Comparison of ENCODE assay signal across 8 cellular contexts in genomic region chr4:165301833-165302232, GRCh38. TPM values are rescaled to one million over a fixed set of nuclear protein-coding genes. Genes with fewer than 3 reads are reported as not detected.
DNase-seq lines count a peak whose midpoint lies in the region; ATAC-seq and TF ChIP-seq lines count a peak whose summit lies in the region.

No MANE protein-coding gene starts in this region.

- H2AFZ ChIP-seq in PC-3 (ENCODE audit: low read length): no peak overlapping the region

- no peak overlapping the region for H3K9ac ChIP-seq in PC-3 (ENCODE audit: low read length)

- peak overlapping the region; percentile 71 for H3K27ac Mint-ChIP-seq in activated CD8-positive, alpha-beta memory T cell treated with anti-CD3 and anti-CD28 coated beads, Interleukin-2, amount 10 ng/mL, durations not matched to agents 7 days and 5 days

- H4K20me1 ChIP-seq in PC-3 (ENCODE audit: low read length): no peaks in the 10 kb centered on the region

- peak overlapping the region; percentile 51; the same call in 1 of the 2 replicates for H3K4me3 ChIP-seq in PC-3 (ENCODE audit: low read length)
- H3K4me3 ChIP-seq in fibroblast of villous mesenchyme (ENCODE audit: low read depth, low read length): peak overlapping the region; percentile 47

- POLR2A ChIA-PET in PC-3 (lab: Charles Lee; ENCODE audit: unreplicated experiment): no interaction called here
- POLR2A ChIA-PET in RWPE1 (lab: Yijun Ruan, JAX; ENCODE audit: low non-redundant PET): no interaction called here

- peak; percentile 76 for ATAC-seq in activated CD8-positive, alpha-beta memory T cell treated with anti-CD3 and anti-CD28 coated beads, Interleukin-2, amount 10 ng/mL, durations not matched to agents 7 days and 5 days
- peak; percentile 82 for ATAC-seq in HG02642 (IDR thresholded peaks at IDR 0.05; ENCODE audit: poor library complexity, unreplicated experiment)
- ATAC-seq in PC-3: no peak; the same call in 1 of the 2 replicates

- peaks cover 21% of the 10 kb centered on the region for H3K36me3 Mint-ChIP-seq in activated CD8-positive, alpha-beta memory T cell treated with anti-CD3 and anti-CD28 coated beads, Interleukin-2, amount 10 ng/mL, durations not matched to agents 7 days and 5 days

- H3K79me2 ChIP-seq in PC-3 (ENCODE audit: low read length): no peaks in the 10 kb centered on the region

- no peak for DNase-seq in activated CD8-positive, alpha-beta memory T cell treated with anti-CD3 and anti-CD28 coated beads, Interleukin-2, amount 10 ng/mL, durations not matched to agents 7 days and 5 days
- no peak for DNase-seq in activated CD8-positive, alpha-beta memory T cell treated with anti-CD3 and anti-CD28 coated beads for 24 hours
- no peak for DNase-seq in PC-3
- DNase-seq in fibroblast of villous mesenchyme (ENCODE audit: low read depth): peak; percentile 63
- no peak for DNase-seq in RWPE1 (ENCODE audit: low spot score)
- no peak for DNase-seq in stimulated activated CD4-positive, alpha-beta T cell treated with anti-CD3 and anti-CD28 coated beads, Interleukin-2, amount 100 ng/mL, for 24 hours
- DNase-seq in globus pallidus (ENCODE audit: low spot score): no peak

- intact Hi-C loops in PC-3 (cut with micrococcal nuclease): no loop called here

- H3K4me1 Mint-ChIP-seq in activated CD8-positive, alpha-beta memory T cell treated with anti-CD3 and anti-CD28 coated beads, Interleukin-2, amount 10 ng/mL, durations not matched to agents 7 days and 5 days: peaks cover 13% of the 10 kb centered on the region

- H3K4me1 ChIP-seq in PC-3 (ENCODE audit: insufficient read depth, low read length): no peaks in the 10 kb centered on the region

- no peaks in the 10 kb centered on the region for H3F3A ChIP-seq in PC-3 (ENCODE audit: low read length, unreplicated experiment)

- CTCF ChIA-PET in activated CD8-positive, alpha-beta memory T cell treated with anti-CD3 and anti-CD28 coated beads, Interleukin-2, amount 10 ng/mL, durations not matched to agents 7 days and 5 days (lab: Charles Lee): no interaction called here
- CTCF ChIA-PET in PC-3 (lab: Charles Lee): no interaction called here
- CTCF ChIA-PET in RWPE1 (lab: Yijun Ruan, JAX): no interaction called here

- peak overlapping the region; percentile 49 for H3K4me3 Mint-ChIP-seq in activated CD8-positive, alpha-beta memory T cell treated with anti-CD3 and anti-CD28 coated beads, Interleukin-2, amount 10 ng/mL, durations not matched to agents 7 days and 5 days

- H3K27me3 Mint-ChIP-seq in activated CD8-positive, alpha-beta memory T cell treated with anti-CD3 and anti-CD28 coated beads, Interleukin-2, amount 10 ng/mL, durations not matched to agents 7 days and 5 days: no peaks in the 10 kb centered on the region

- H3K9me3 Mint-ChIP-seq in activated CD8-positive, alpha-beta memory T cell treated with anti-CD3 and anti-CD28 coated beads, Interleukin-2, amount 10 ng/mL, durations not matched to agents 7 days and 5 days (ENCODE audit: low read depth): no peaks in the 10 kb centered on the region

- H3K27ac ChIP-seq in PC-3 (ENCODE audit: low read length) (no peak overlapping the region), RWPE1 (no peak overlapping the region)

- no peaks in the 10 kb centered on the region; the same call in 1 of the 2 replicates for H3K36me3 ChIP-seq in PC-3 (ENCODE audit: low read depth, low read length)

- no peaks in the 10 kb centered on the region for H3K9me2 ChIP-seq in PC-3 (replicated peaks; ENCODE audit: low read length)

- H3K4me2 ChIP-seq in PC-3 (ENCODE audit: low read length): peak overlapping the region; percentile 78

- no peaks in the 10 kb centered on the region for H3K27me3 ChIP-seq in PC-3 (ENCODE audit: low read length)

- no peak for TF ChIP-seq CTCF in PC-3 (conservative IDR thresholded peaks at IDR 0.05; ENCODE audit: low read depth, low read length)
- TF ChIP-seq CTCF in fibroblast of villous mesenchyme (IDR thresholded peaks at IDR 0.05; ENCODE audit: insufficient read depth, low read depth, low read length): no peak
- no peak for TF ChIP-seq CTCF in RWPE1 (conservative IDR thresholded peaks at IDR 0.05; ENCODE audit: low read depth)

- no peaks in the 10 kb centered on the region for H3K9me3 ChIP-seq in PC-3 (ENCODE audit: low read length)

- no TSS peak for BruUV-seq in PC-3 (replicated peaks; lab: Mats Ljungman, UMichigan)

RNA-seq across cellular contexts. Expression of gene MSMO1, which starts 25.6 kb away (rescaled TPM):
- 10 to 100 TPM; 56.7 to 78.9 TPM for total RNA-seq in activated CD8-positive, alpha-beta memory T cell treated with anti-CD3 and anti-CD28 coated beads, Interleukin-2, amount 10 ng/mL, durations not matched to agents 7 days and 5 days
- total RNA-seq in PC-3 (2014; rRNA removed) (30.5 and 37.6 TPM in 2 replicates), fibroblast of villous mesenchyme (369 and 731 TPM in 2 replicates)
